1 cellular context compared by ENCODE assay signal in the genomic region with DNA sequence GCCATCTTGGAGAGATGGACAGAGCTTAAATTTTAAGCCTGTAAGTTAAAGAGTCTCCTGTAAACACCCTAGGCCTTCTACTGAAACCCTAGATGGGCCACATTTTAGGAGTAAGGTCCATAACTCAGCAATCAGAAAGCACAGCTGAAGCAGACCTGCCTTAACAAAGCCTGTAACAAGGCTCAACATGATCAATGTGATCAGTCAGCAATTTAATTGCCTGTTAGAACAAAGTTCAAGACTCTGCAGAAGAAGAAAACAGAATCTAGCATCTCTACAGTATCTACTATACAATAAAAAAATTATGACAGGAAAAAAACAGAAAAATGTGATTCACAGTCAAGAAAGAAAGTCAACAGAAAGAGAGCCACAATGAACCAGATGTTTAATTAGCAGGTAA.
TF ChIP-seq lines count a peak whose summit lies in the region.

No MANE protein-coding gene starts in this region.

TF ChIP-seq in WTC11, 78 proteins besides CTCF, POLR2A, EP300 and RAD21 (continued from another document):
- TF ChIP-seq ZBTB43 (CRISPR knock-in tag; IDR thresholded peaks at IDR 0.05) (no peak), GRHL2 (CRISPR knock-in tag; IDR thresholded peaks at IDR 0.05; ENCODE audit: insufficient replicate concordance, severe bottlenecking) (no peak), JAZF1 (CRISPR knock-in tag; IDR thresholded peaks at IDR 0.05) (no peak), NR3C1 (CRISPR knock-in tag; conservative IDR thresholded peaks at IDR 0.05; ENCODE audit: low read depth) (no peak), SMAD4 (CRISPR knock-in tag; IDR thresholded peaks at IDR 0.05) (no peak), MXD4 (CRISPR knock-in tag; IDR thresholded peaks at IDR 0.05; ENCODE audit: borderline replicate concordance) (no peak)
- TF ChIP-seq, protein P1, sequence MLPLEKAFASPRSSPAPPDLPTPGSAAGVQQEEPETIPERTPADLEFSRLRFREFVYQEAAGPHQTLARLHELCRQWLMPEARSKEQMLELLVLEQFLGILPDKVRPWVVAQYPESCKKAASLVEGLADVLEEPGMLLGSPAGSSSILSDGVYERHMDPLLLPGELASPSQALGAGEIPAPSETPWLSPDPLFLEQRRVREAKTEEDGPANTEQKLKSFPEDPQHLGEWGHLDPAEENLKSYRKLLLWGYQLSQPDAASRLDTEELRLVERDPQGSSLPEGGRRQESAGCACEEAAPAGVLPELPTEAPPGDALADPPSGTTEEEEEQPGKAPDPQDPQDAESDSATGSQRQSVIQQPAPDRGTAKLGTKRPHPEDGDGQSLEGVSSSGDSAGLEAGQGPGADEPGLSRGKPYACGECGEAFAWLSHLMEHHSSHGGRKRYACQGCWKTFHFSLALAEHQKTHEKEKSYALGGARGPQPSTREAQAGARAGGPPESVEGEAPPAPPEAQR (CRISPR knock-in tag; IDR thresholded peaks at IDR 0.05): no peak
- TF ChIP-seq, protein P2, sequence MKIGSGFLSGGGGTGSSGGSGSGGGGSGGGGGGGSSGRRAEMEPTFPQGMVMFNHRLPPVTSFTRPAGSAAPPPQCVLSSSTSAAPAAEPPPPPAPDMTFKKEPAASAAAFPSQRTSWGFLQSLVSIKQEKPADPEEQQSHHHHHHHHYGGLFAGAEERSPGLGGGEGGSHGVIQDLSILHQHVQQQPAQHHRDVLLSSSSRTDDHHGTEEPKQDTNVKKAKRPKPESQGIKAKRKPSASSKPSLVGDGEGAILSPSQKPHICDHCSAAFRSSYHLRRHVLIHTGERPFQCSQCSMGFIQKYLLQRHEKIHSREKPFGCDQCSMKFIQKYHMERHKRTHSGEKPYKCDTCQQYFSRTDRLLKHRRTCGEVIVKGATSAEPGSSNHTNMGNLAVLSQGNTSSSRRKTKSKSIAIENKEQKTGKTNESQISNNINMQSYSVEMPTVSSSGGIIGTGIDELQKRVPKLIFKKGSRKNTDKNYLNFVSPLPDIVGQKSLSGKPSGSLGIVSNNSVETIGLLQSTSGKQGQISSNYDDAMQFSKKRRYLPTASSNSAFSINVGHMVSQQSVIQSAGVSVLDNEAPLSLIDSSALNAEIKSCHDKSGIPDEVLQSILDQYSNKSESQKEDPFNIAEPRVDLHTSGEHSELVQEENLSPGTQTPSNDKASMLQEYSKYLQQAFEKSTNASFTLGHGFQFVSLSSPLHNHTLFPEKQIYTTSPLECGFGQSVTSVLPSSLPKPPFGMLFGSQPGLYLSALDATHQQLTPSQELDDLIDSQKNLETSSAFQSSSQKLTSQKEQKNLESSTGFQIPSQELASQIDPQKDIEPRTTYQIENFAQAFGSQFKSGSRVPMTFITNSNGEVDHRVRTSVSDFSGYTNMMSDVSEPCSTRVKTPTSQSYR (CRISPR knock-in tag; IDR thresholded peaks at IDR 0.05): no peak
